In genomic region chr19:1267441-1268391, GRCh38 we compare ENCODE assay signal across 9 cellular contexts. TPM values are rescaled to one million over a fixed set of nuclear protein-coding genes. Genes with fewer than 3 reads are reported as not detected.
DNase-seq lines count a peak whose midpoint lies in the region; ATAC-seq and TF ChIP-seq lines count a peak whose summit lies in the region.
"Had no signal": no experiment of that assay in that cellular context is flagged by ENCODE, and none has a peak within 500 bp of the region (broad histone marks: within the 10 kb centered on the region; RNA-seq: fewer than 3 reads in every experiment).

No MANE protein-coding gene starts in this region.

- H3K4me2 ChIP-seq in BLaER1 treated with 17β-estradiol and CSF1 and Interleukin-3, amounts not matched to agents 10 nM and 100 nM: peak overlapping the region; percentile 93 to 100 (median 98)
- H3K4me2 ChIP-seq in neural cell (ENCODE audit: low read length): peak overlapping the region; percentile 84

- peak overlapping the region in 6 of 11 experiments; percentile 3 to 99 (median 34); a peak in 3 of 22 replicates for H3K27ac ChIP-seq in BLaER1 treated with 17β-estradiol and CSF1 and Interleukin-3, amounts not matched to agents 10 nM and 100 nM
- H3K27ac ChIP-seq in cingulate gyrus (ENCODE audit: low read depth, low read length): peak overlapping the region; percentile 97
- H3K27ac ChIP-seq in neural cell (ENCODE audit: low read length): peak overlapping the region; percentile 82

- no peak for TF ChIP-seq CTCF in neural cell (IDR thresholded peaks at IDR 0.05; ENCODE audit: poor library complexity, severe bottlenecking)

- no peaks in the 10 kb centered on the region for H3K9me3 ChIP-seq in BLaER1 treated with 17β-estradiol and CSF1 and Interleukin-3, amounts not matched to agents 10 nM and 100 nM (replicated peaks in 1 of 11)
- no peaks in the 10 kb centered on the region for H3K9me3 ChIP-seq in neural cell (ENCODE audit: low read length)

- no peaks in the 10 kb centered on the region for H3F3A ChIP-seq in neural cell (ENCODE audit: insufficient read depth, low read length, poor library complexity, severe bottlenecking)

- H3K4me3 ChIP-seq in BLaER1 treated with 17β-estradiol and CSF1 and Interleukin-3, amounts not matched to agents 10 nM and 100 nM: peak overlapping the region; percentile 51 to 75 (median 62); a peak in 17 of 20 replicates
- H3K4me3 ChIP-seq in neural cell (ENCODE audit: low read length): peak overlapping the region; percentile 71

- peak; percentile 66 for DNase-seq in NCI-H2227 (lab: John Stamatoyannopoulos, UW; ENCODE audit: unreplicated experiment)
- no peak for DNase-seq in T1000 (lab: John Stamatoyannopoulos, UW)
- DNase-seq in AG08396 (ENCODE audit: low spot score): no peak
- no peak for DNase-seq in foreskin melanocyte

- no peak overlapping the region for H2AFZ ChIP-seq in neural cell (ENCODE audit: low read depth, low read length)

- H3K4me1 ChIP-seq in BLaER1 treated with 17β-estradiol and CSF1 and Interleukin-3, amounts not matched to agents 10 nM and 100 nM: peaks cover 79 to 91% (median 88%) of the 10 kb centered on the region in 10 experiments

- H4K20me1 ChIP-seq in BLaER1 treated with 17β-estradiol and CSF1 and Interleukin-3, amounts not matched to agents 10 nM and 100 nM: peaks cover 33 to 91% (median 61%) of the 10 kb centered on the region in 11 experiments
- H4K20me1 ChIP-seq in neural cell (ENCODE audit: insufficient read depth): peaks cover 20% of the 10 kb centered on the region

- peaks cover 32% of the 10 kb centered on the region for H3K79me2 ChIP-seq in neural cell (replicated peaks; ENCODE audit: insufficient read depth, low read length)

- no peak for TF ChIP-seq RAD21 in neural cell (conservative IDR thresholded peaks at IDR 0.05)

- TF ChIP-seq EP300 in neural cell (conservative IDR thresholded peaks at IDR 0.05; ENCODE audit: poor library complexity, severe bottlenecking): no peak

- ATAC-seq in GM18505 (IDR thresholded peaks at IDR 0.05; ENCODE audit: unreplicated experiment): no peak

- no peaks in the 10 kb centered on the region for H3K9me2 ChIP-seq in neural cell (ENCODE audit: insufficient read depth, low read length)

- peak overlapping the region in 10 of 11 experiments; percentile 50 to 100 (median 86); a peak in 19 of 22 replicates for H3K9ac ChIP-seq in BLaER1 treated with 17β-estradiol and CSF1 and Interleukin-3, amounts not matched to agents 10 nM and 100 nM
- peak overlapping the region; percentile 90 for H3K9ac ChIP-seq in neural cell (ENCODE audit: low read length)

- H3K27me3 ChIP-seq in BLaER1 treated with 17β-estradiol and CSF1 and Interleukin-3, amounts not matched to agents 10 nM and 100 nM: no peaks in the 10 kb centered on the region; a peak in 3 of 22 replicates
- no peaks in the 10 kb centered on the region for H3K27me3 ChIP-seq in neural cell (ENCODE audit: insufficient read depth, low read depth, low read length)

- peaks cover 22 to 28% (median 25%) of the 10 kb centered on the region in 11 experiments for H3K36me3 ChIP-seq in BLaER1 treated with 17β-estradiol and CSF1 and Interleukin-3, amounts not matched to agents 10 nM and 100 nM
- no peaks in the 10 kb centered on the region for H3K36me3 ChIP-seq in neural cell (ENCODE audit: insufficient read depth, low read length)

- TF ChIP-seq POLR2A in GM18505 (IDR thresholded peaks at IDR 0.05; ENCODE audit: borderline replicate concordance, extremely low read depth, insufficient read depth, insufficient read length): no peak

TF ChIP-seq in neural cell, 6 proteins besides CTCF, POLR2A, EP300 and RAD21:
- TF ChIP-seq EZH2 (IDR thresholded peaks at IDR 0.05; ENCODE audit: borderline replicate concordance, insufficient read depth, low read length, poor library complexity, severe bottlenecking): no peak
- TF ChIP-seq REST (IDR thresholded peaks at IDR 0.05; ENCODE audit: borderline replicate concordance): no peak
- TF ChIP-seq POLR2AphosphoS5 (IDR thresholded peaks at IDR 0.05): no peak

RNA-seq across cellular contexts. Expression of gene CIRBP, which starts 1.4 kb away (rescaled TPM):
- polyA plus RNA-seq in neural cell: 1,663 and 1,665 TPM in 2 replicates
- polyA minus RNA-seq in neural cell: 542 and 651 TPM in 2 replicates

RNA-seq across cellular contexts. Expression of gene FAM174C, which starts 7.6 kb away (rescaled TPM):
- 21.7 and 28.4 TPM in 2 replicates for polyA plus RNA-seq in neural cell
- 5.1 and 7.5 TPM in 2 replicates for polyA minus RNA-seq in neural cell

RNA-seq across cellular contexts. Expression of gene EFNA2, which starts 18.0 kb away (rescaled TPM):
- 9.8 and 10.3 TPM in 2 replicates for polyA plus RNA-seq in neural cell
- 23.4 and 24.8 TPM in 2 replicates for polyA minus RNA-seq in neural cell
- polyA plus RNA-seq: lung had no signal

RNA-seq across cellular contexts. Expression of gene MIDN, which starts 19.3 kb away (rescaled TPM):
- 24.8 and 28.3 TPM in 2 replicates for polyA plus RNA-seq in neural cell
- polyA minus RNA-seq in neural cell: 56.4 and 57.9 TPM in 2 replicates

RNA-seq across cellular contexts. Expression of gene ATP5F1D, which starts 26.2 kb away (rescaled TPM):
- polyA plus RNA-seq in neural cell: 22.8 and 47.8 TPM in 2 replicates
- polyA minus RNA-seq in neural cell: 9.0 and 13.3 TPM in 2 replicates

Comparison
In these comparisons a context has a peak if more than half of its experiments do, and no peak if none do; other contexts are left out.
1. H3K27ac ChIP-seq: peak in every context shown above with its lines; median percentile 97 in cingulate gyrus; 82 in neural cell; 34 in BLaER1 treated with 17β-estradiol and CSF1 and Interleukin-3, amounts not matched to agents 10 nM and 100 nM.